ENCODE assay signal across 8 cellular contexts in the genomic region with DNA sequence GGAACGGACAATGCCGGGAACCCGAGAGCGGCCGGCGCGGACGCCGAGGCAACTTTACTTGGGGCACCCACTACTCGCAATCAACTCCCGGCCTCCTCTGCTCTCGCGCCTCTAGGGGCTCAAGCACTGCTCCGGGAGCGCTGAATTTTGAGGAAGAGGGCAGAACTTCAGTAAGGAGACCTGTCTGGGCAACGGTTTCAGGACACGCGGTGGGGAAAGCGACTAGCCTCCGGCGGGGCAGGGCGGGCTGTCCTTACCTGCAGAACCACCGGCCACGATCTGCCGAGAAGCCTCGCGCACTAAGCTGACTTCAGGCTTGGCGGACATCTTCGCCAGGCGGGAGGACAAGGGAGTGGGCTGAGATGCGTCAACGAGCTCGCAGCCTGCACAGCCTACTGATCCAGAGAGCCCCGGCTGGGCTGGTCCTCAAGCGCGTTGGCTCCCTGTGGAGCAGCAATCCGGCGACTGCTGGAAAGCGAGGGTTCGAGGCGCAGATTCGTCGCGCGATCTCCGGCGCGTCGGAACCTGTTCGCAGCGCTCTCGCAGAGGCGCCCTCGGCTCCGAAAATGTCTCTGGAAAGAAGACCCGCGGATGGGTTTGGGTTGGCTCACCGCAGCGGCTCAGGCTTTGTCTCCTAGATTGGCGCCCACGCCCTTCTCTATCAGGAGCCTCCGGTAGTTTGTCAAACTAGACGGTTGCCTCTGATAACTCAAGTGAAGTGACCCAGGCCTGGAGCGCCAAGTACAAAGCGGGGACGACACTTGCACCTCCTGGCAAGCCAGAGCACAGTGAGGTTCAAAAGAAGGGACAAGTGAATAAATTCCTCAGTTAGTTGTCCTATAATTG. TPM values are rescaled to one million over a fixed set of nuclear protein-coding genes. Genes with fewer than 3 reads are reported as not detected.
DNase-seq lines count a peak whose midpoint lies in the region; ATAC-seq, FAIRE-seq and TF ChIP-seq lines count a peak whose summit lies in the region.

A gene (minus strand): TSS at position 583 of the 846 bp plus-strand sequence.

- dilution Hi-C loops in endothelial cell of umbilical vein (cut with MboI; ENCODE audit: extremely low pct_ligation_motif_present, low sequenced_read_pairs) = no loop called here

- peak within 1 kb of the TSS; percentile 89 for H3K4me3 ChIP-seq in HUES6 (ENCODE audit: low read depth, low read length)
- H3K4me3 ChIP-seq in RWPE2 (ENCODE audit: severe bottlenecking) = peak within 1 kb of the TSS; percentile 53
- peak within 1 kb of the TSS; percentile 57 to 81 (median 62) for H3K4me3 ChIP-seq in endothelial cell of umbilical vein (replicated peaks in 1 of 3; ENCODE audit: insufficient read depth in 1 of 3, low read depth in 1 of 3, low read length in 3 of 3)
- peak within 1 kb of the TSS; percentile 56 for H3K4me3 ChIP-seq in lower leg skin (ENCODE audit: low read depth, poor library complexity, severe bottlenecking)

- H2AFZ ChIP-seq in endothelial cell of umbilical vein (ENCODE audit: low read depth, low read length) = peak within 1 kb of the TSS; percentile 91

- no peak within 1 kb of the TSS for H3K27ac Mint-ChIP-seq in T-cell

- H3K9me3 ChIP-seq in HUES6 (ENCODE audit: control insufficient read depth, insufficient read depth, low read depth, low read length) = no peaks in the 10 kb centered on the region
- H3K9me3 ChIP-seq in RWPE2 (ENCODE audit: severe bottlenecking) = no peaks in the 10 kb centered on the region
- no peaks in the 10 kb centered on the region for H3K9me3 ChIP-seq in endothelial cell of umbilical vein (replicated peaks; ENCODE audit: control insufficient read depth, insufficient read depth, low read length)

- peak within 1 kb of the TSS; percentile 89 for H3K27ac ChIP-seq in HUES6 (ENCODE audit: low read depth, low read length)
- peak within 1 kb of the TSS; percentile 60 for H3K27ac ChIP-seq in RWPE2 (ENCODE audit: poor library complexity, severe bottlenecking)
- H3K27ac ChIP-seq in endothelial cell of umbilical vein (ENCODE audit: insufficient read depth, low read depth, low read length) = peak within 1 kb of the TSS; percentile 85

- H3K9ac ChIP-seq in HUES6 (ENCODE audit: low read length) (peak within 1 kb of the TSS; percentile 90), endothelial cell of umbilical vein (replicated peaks; ENCODE audit: extremely low read depth, insufficient read depth, low read length) (peak within 1 kb of the TSS; percentile 86)

- intact Hi-C loops in endothelial cell of umbilical vein (cut with micrococcal nuclease) = loop anchor here (1.0 to 5.0 kb wide), 2 partner anchors 23 to 60 kb away; no protein-coding TSS in a partner anchor
- intact Hi-C loops in lower leg skin (cut with DNase I; ENCODE audit: low total_unique reads) = no loop called here

- H3K4me1 ChIP-seq in HUES6 (ENCODE audit: control insufficient read depth, insufficient read depth, low read length) = peaks cover 27% of the 10 kb centered on the region
- H3K4me1 ChIP-seq in RWPE2 (ENCODE audit: insufficient read depth, poor library complexity, severe bottlenecking) = peaks cover 18% of the 10 kb centered on the region
- H3K4me1 ChIP-seq in endothelial cell of umbilical vein (ENCODE audit: control insufficient read depth, extremely low read depth, insufficient read depth, low read length) = peaks cover 12% of the 10 kb centered on the region

- CTCF ChIA-PET in endothelial cell of umbilical vein (lab: Charles Lee) (interaction anchor here (0.7 to 2.3 kb wide), 6 partner anchors 23 to 618 kb away, joined by 3 to 23 read pairs (median 10); no protein-coding TSS in a partner anchor), T-cell (lab: Charles Lee) (no interaction called here)

- TF ChIP-seq CTCF in RWPE2 (IDR thresholded peaks at IDR 0.05; ENCODE audit: poor library complexity, severe bottlenecking) (peak; percentile 8), endothelial cell of umbilical vein (IDR thresholded peaks at IDR 0.05; ENCODE audit: extremely low read depth in 1 of 2, insufficient read depth in 1 of 2, low read depth in 1 of 2, low read length in 2 of 2) (peak in 1 of 2 donors; percentile 40), lower leg skin (IDR thresholded peaks at IDR 0.05) (no peak)

- H3K9me3 Mint-ChIP-seq in T-cell = peaks cover 0 to 6% (median 4%) of the 10 kb centered on the region in 3 donors

- peaks cover 0 to 3% (median 2%) of the 10 kb centered on the region in 3 donors for H3K4me1 Mint-ChIP-seq in T-cell

- peak; percentile 46 for FAIRE-seq in endothelial cell of umbilical vein (lab: Jason Lieb, UNC)

- H3K27me3 ChIP-seq in HUES6 (ENCODE audit: control insufficient read depth, insufficient read depth, low read length) (no peaks in the 10 kb centered on the region), RWPE2 (ENCODE audit: insufficient read depth, poor library complexity, severe bottlenecking) (no peaks in the 10 kb centered on the region), endothelial cell of umbilical vein (ENCODE audit: control insufficient read depth in 2 of 2, insufficient read depth in 2 of 2, low read length in 2 of 2) (no peaks in the 10 kb centered on the region)

- POLR2A ChIA-PET in endothelial cell of umbilical vein (lab: Charles Lee) = interaction anchor here (0.8 kb wide), 1 partner anchor 40 kb away, joined by 3 read pairs; no protein-coding TSS in a partner anchor
- POLR2A ChIA-PET in T-cell (lab: Charles Lee) = no interaction called here

- TSS peak; percentile 71 for BruUV-seq in endothelial cell of umbilical vein (replicated peaks; lab: Mats Ljungman, UMichigan)

- no peaks in the 10 kb centered on the region for H3K9me1 ChIP-seq in endothelial cell of umbilical vein (replicated peaks; ENCODE audit: control insufficient read depth, extremely low read depth, insufficient read depth, low read length)

- H3K4me2 ChIP-seq in endothelial cell of umbilical vein (ENCODE audit: insufficient read depth, low read length) = peak within 1 kb of the TSS; percentile 97

- H3K4me3 Mint-ChIP-seq in T-cell = no peak within 1 kb of the TSS

- H3K79me2 ChIP-seq in endothelial cell of umbilical vein (ENCODE audit: control insufficient read depth, insufficient read depth, low read length) = no peaks in the 10 kb centered on the region

- H4K20me1 ChIP-seq in endothelial cell of umbilical vein (replicated peaks; ENCODE audit: control insufficient read depth, extremely low read depth, insufficient read depth, low read length) = no peaks in the 10 kb centered on the region

- H3K36me3 ChIP-seq in HUES6 (ENCODE audit: control insufficient read depth, insufficient read depth, low read length) (no peaks in the 10 kb centered on the region), RWPE2 (ENCODE audit: low read depth) (peaks cover 6% of the 10 kb centered on the region; the same call in 1 of the 2 replicates), endothelial cell of umbilical vein (ENCODE audit: control insufficient read depth in 2 of 2, extremely low read depth in 1 of 2, insufficient read depth in 2 of 2, low read length in 2 of 2) (no peaks in the 10 kb centered on the region)

- DNase-seq in Ammon's horn (ENCODE audit: low spot score) = peak; percentile 77
- DNase-seq in RWPE2 (ENCODE audit: low spot score) = peak; percentile 86
- peak; percentile 92 for DNase-seq in endothelial cell of umbilical vein (ENCODE audit: low read depth, low spot score)
- DNase-seq in lower leg skin (ENCODE audit: low spot score in 2 of 2) = peak; percentile 22 to 93
- DNase-seq in superior temporal gyrus (ENCODE audit: extremely low spot score) = peak; percentile 77
- no peak for DNase-seq in T-cell

- 1 to 2% methylated on average over 53 to 56 of the region's 66 CpGs for WGBS in lower leg skin, 2 donors

- TF ChIP-seq POLR2A in endothelial cell of umbilical vein (IDR thresholded peaks at IDR 0.05; ENCODE audit: low read depth, low read length) (peak; percentile 58), lower leg skin (IDR thresholded peaks at IDR 0.05) (no peak)

- peak; percentile 91 for ATAC-seq in RWPE2 (ENCODE audit: low read depth)
- no peak for ATAC-seq in T-cell (replicated peaks in 1 of 4)
- ATAC-seq in GM19351 (IDR thresholded peaks at IDR 0.05; ENCODE audit: unreplicated experiment) = no peak

- H3K27me3 Mint-ChIP-seq in T-cell = peaks cover 10 to 23% of the 10 kb centered on the region in 2 donors

- H3K36me3 Mint-ChIP-seq in T-cell = no peaks in the 10 kb centered on the region

TF ChIP-seq in endothelial cell of umbilical vein, 7 proteins besides CTCF, POLR2A, EP300 and RAD21:
- TF ChIP-seq JUN (IDR thresholded peaks at IDR 0.05; ENCODE audit: borderline replicate concordance, insufficient read depth, insufficient read length, low read depth) (no peak), POLR2AphosphoS5 (IDR thresholded peaks at IDR 0.05; ENCODE audit: insufficient read depth, low read depth, low read length) (peak; percentile 68)

RNA-seq across cellular contexts. Expression of the gene that starts here (rescaled TPM):
- total RNA-seq in endothelial cell of umbilical vein (0.92 and 1.4 TPM in 2 replicates), lower leg skin (under 1 TPM in 2 of 4 donors, not detected in 2; 0.08 to 0.29 TPM), T-cell (not detected)
- polyA plus RNA-seq in endothelial cell of umbilical vein = 0.98 and 4.0 TPM in 2 replicates
- 0.99 and 2.7 TPM in 2 replicates for polyA plus RNA-seq in endothelial cell of umbilical vein (2011; cell fraction: cytosol; rRNA removed)
- 1.0 and 1.2 TPM in 2 replicates for polyA plus RNA-seq in endothelial cell of umbilical vein (2011; cell fraction: nucleus; rRNA removed)
- polyA plus RNA-seq in endothelial cell of umbilical vein (2012) = 1.4 and 2.1 TPM in 2 replicates
- 3.4 and 3.5 TPM in 2 replicates for polyA minus RNA-seq in endothelial cell of umbilical vein
- 0.72 TPM for polyA minus RNA-seq in endothelial cell of umbilical vein (2011; cell fraction: cytosol; rRNA and poly(A)+ RNA removed)
- polyA minus RNA-seq in endothelial cell of umbilical vein (2011; cell fraction: nucleus; rRNA and poly(A)+ RNA removed) = 7.4 and 7.6 TPM in 2 replicates

Comparison
In these comparisons a context has a peak if more than half of its experiments do, and no peak if none do; other contexts are left out.
1. Peak in DNase-seq and H3K4me3 ChIP-seq in lower leg skin; RNA of the gene not detected or under 1 TPM.
2. DNase-seq: peak in Ammon's horn (single experiment), RWPE2 (single experiment), endothelial cell of umbilical vein (single experiment) and superior temporal gyrus (single experiment); none in T-cell (0 of 34).
3. Peak in every context shown above with its lines, with median percentiles within 50 percentile points of each other: H3K27ac ChIP-seq and H3K4me3 ChIP-seq.